ENCODE assay signal across 8 cellular contexts in the genomic region with DNA sequence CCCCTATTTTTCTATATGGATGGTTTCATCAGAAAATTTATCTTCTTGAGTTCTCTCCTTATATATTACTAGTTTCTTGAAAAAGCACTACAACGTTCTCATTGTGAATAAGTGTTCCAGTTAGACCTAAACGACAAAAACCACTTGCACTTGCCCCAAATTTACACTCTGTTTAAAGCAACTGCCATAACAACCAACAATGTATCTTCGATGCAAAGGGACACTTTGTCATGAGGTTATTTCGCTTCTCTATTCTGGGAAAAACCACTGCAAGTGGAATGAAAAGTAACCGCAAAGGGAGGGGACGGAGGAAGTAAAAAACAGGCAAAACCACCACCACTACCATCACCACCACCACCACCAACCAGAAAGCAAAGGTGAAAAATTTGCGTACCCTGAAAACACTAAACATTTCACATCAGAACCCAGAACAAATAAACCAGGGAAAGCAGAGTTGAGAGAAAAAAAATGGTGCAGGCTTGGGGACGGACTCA. TPM values are rescaled to one million over a fixed set of nuclear protein-coding genes. Genes with fewer than 3 reads are reported as not detected.
A peak's percentile ranks its signal among the peaks of the same experiment; 100 is the strongest.
DNase-seq lines count a peak whose midpoint lies in the region; ATAC-seq, FAIRE-seq and TF ChIP-seq lines count a peak whose summit lies in the region.

No MANE protein-coding gene starts in this region.

- FAIRE-seq in TTC549 (lab: Jason Lieb, UNC) = peak; percentile 15

- H4K8ac ChIP-seq in trophoblast cell (ENCODE audit: low read depth, low read length) = peak overlapping the region; percentile 96

- no peaks in the 10 kb centered on the region for H3K4me1 ChIP-seq in endodermal cell (ENCODE audit: control insufficient read depth, insufficient read depth, low read length)
- H3K4me1 ChIP-seq in trophoblast cell (ENCODE audit: control insufficient read depth in 1 of 2, insufficient read depth in 2 of 2, low read length in 2 of 2) = peaks cover 0 to 4% of the 10 kb centered on the region in 2 experiments

- no peak for TF ChIP-seq POLR2A in erythroblast (IDR thresholded peaks at IDR 0.05; ENCODE audit: low read length)

- WGBS in endodermal cell (ENCODE audit: insufficient coverage in 1 of 2, insufficient read length in 1 of 2), 2 experiments = 8 to 14% methylated on average over 2 to 8 of the region's 8 CpGs
- no CpG with 5 or more reads among the region's 8 CpGs for WGBS in trophoblast cell (ENCODE audit: extremely low coverage, insufficient coverage, insufficient read length)

- H3K27ac ChIP-seq in endodermal cell (ENCODE audit: low read depth, low read length) (peak overlapping the region; percentile 99), trophoblast cell (ENCODE audit: low read depth, low read length) (peak overlapping the region; percentile 99)

- H3K4me2 ChIP-seq in trophoblast cell (ENCODE audit: low read length) = peak overlapping the region; percentile 64

- H3K4ac ChIP-seq in trophoblast cell (ENCODE audit: low read depth, low read length) = peak overlapping the region; percentile 96

- peak overlapping the region; percentile 96 for H3K27ac Mint-ChIP-seq in endodermal cell

- peak overlapping the region; percentile 98 for H3K4me3 ChIP-seq in endodermal cell (ENCODE audit: low read length)
- H3K4me3 ChIP-seq in trophoblast cell (ENCODE audit: low read depth, low read length) = peak overlapping the region; percentile 95

- peak overlapping the region; percentile 98 for H3K9ac ChIP-seq in endodermal cell (ENCODE audit: extremely low read depth, low read length, poor library complexity, severe bottlenecking)
- peak overlapping the region; percentile 80 for H3K9ac ChIP-seq in trophoblast cell (ENCODE audit: low read length)

- H3K23ac ChIP-seq in trophoblast cell (ENCODE audit: low read length) = no peak overlapping the region

- H2AFZ ChIP-seq in trophoblast cell (ENCODE audit: insufficient read depth, low read length, poor library complexity) = peak overlapping the region; percentile 88

- H2AK5ac ChIP-seq in trophoblast cell (ENCODE audit: low read length) = no peak overlapping the region

- H4K91ac ChIP-seq in trophoblast cell (ENCODE audit: low read depth, low read length) = peak overlapping the region; percentile 100

- H3K9me3 ChIP-seq in endodermal cell (ENCODE audit: control insufficient read depth, low read length) = no peaks in the 10 kb centered on the region
- H3K9me3 ChIP-seq in trophoblast cell (ENCODE audit: insufficient read depth, low read depth, low read length) = no peaks in the 10 kb centered on the region

- H2BK5ac ChIP-seq in trophoblast cell (ENCODE audit: low read depth, low read length, poor library complexity) = peak overlapping the region; percentile 98

- peak; percentile 8 for ATAC-seq in GM21825 (IDR thresholded peaks at IDR 0.05; ENCODE audit: unreplicated experiment)
- no peak for ATAC-seq in GM21360 (IDR thresholded peaks at IDR 0.05; ENCODE audit: unreplicated experiment)

- H3K36me3 Mint-ChIP-seq in endodermal cell (ENCODE audit: low read depth) = peaks cover 10% of the 10 kb centered on the region

- H3K27me3 Mint-ChIP-seq in endodermal cell (ENCODE audit: insufficient read depth) = no peaks in the 10 kb centered on the region

- peak overlapping the region; percentile 97 for H3K14ac ChIP-seq in trophoblast cell (ENCODE audit: low read length)

- peaks cover 25% of the 10 kb centered on the region for H3K4me1 Mint-ChIP-seq in endodermal cell

- no peaks in the 10 kb centered on the region for H3K9me3 Mint-ChIP-seq in endodermal cell

- H4K12ac ChIP-seq in trophoblast cell (ENCODE audit: low read depth, low read length) = peak overlapping the region; percentile 97

- H3K27me3 ChIP-seq in endodermal cell (ENCODE audit: control insufficient read depth, insufficient read depth, low read length, poor library complexity, severe bottlenecking) (no peaks in the 10 kb centered on the region), trophoblast cell (ENCODE audit: insufficient read depth, low read length) (no peaks in the 10 kb centered on the region)

- H2BK12ac ChIP-seq in trophoblast cell (ENCODE audit: low read length) = no peak overlapping the region

- H3K18ac ChIP-seq in trophoblast cell (ENCODE audit: low read length) = peak overlapping the region; percentile 100

- peaks cover 21% of the 10 kb centered on the region for H3K79me1 ChIP-seq in trophoblast cell (ENCODE audit: low read length)

- H3K4me3 Mint-ChIP-seq in endodermal cell = peak overlapping the region; percentile 82

- TF ChIP-seq CTCF in endodermal cell (conservative IDR thresholded peaks at IDR 0.05) = no peak

- H3K36me3 ChIP-seq in endodermal cell (ENCODE audit: control insufficient read depth, insufficient read depth, low read length) (peaks cover 10% of the 10 kb centered on the region), trophoblast cell (ENCODE audit: control insufficient read depth in 1 of 2, insufficient read depth in 2 of 2, low read length in 2 of 2) (peaks cover 2 to 5% of the 10 kb centered on the region in 2 experiments)

- H2BK120ac ChIP-seq in trophoblast cell (ENCODE audit: insufficient read depth, low read length, poor library complexity) = peak overlapping the region; percentile 99

- peak; percentile 76 for DNase-seq in AML-193 (lab: John Stamatoyannopoulos, UW)
- no peak for DNase-seq in endodermal cell
- DNase-seq in trophoblast cell = peak; percentile 1 to 36
- DNase-seq in NCI-H226 = no peak
- DNase-seq in erythroblast (lab: John Stamatoyannopoulos, UW) = no peak

- peaks cover 16% of the 10 kb centered on the region for H3K79me2 ChIP-seq in trophoblast cell (ENCODE audit: control insufficient read depth, insufficient read depth, low read length, poor library complexity)

RNA-seq across cellular contexts. Expression of a gene that starts 1.2 kb away (rescaled TPM):
- 10 to 100 TPM; 37.1 to 44.0 TPM for total RNA-seq in endodermal cell
- polyA plus RNA-seq in endodermal cell (2013, experiment 1 of 2) = 20.9 TPM
- 22.4 TPM for polyA plus RNA-seq in endodermal cell (2013, experiment 2 of 2)
- 14.9 and 15.1 TPM in 2 replicates for polyA plus RNA-seq in trophoblast cell (2013)

Comparison
In these comparisons a context has a peak if more than half of its experiments do, and no peak if none do; other contexts are left out.
1. DNase-seq: peak in AML-193 (2 of 2) and trophoblast cell (2 of 2); none in endodermal cell (single experiment), NCI-H226 (single experiment) and erythroblast (0 of 2).